8 cellular contexts compared by ENCODE assay signal in the genomic region with DNA sequence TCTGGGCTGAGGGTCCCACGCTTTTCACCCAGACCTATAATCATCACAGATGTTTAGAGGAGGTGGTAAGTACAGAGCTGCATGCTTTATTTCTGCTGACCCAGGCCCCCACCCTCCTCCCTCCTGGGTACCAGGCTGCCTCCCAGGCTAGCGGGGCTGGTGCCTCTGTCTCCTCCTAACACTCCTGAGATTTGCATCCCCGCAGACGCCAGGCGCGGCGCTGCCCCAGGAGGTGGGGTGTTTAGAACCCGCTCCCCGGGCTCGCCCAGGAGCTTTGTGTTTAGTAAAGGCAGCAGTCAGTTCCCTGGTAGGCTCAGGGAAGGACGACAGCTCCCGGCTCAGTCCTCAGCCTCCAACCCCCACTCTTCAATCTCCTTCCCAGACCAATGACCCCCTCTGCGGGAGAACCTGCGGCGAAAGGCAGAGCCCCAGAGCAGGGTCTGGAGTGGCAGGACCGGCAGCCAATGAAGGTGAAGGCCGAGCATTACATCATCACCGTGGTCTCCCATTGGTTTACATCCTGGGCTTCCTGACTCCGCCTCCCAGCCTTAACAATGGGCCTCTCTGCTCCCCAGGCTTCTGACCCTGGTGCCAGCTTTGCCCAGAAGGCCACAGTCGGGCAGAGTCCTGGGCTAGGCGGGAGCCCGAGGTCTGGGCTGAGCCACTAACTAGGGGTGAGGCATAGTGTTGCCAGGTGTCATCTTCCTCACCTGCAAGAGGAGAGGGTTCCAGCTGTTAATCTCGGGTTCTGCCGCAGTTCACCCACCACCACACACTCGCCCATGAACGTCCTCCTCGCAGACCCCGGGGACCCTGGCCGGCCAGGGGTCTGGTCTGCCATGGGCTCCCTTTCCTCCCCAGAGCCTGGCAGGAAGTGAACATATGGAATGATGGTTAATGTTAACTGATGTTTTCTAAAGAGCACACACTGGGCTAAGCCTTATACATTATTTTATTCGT. TPM values are rescaled to one million over a fixed set of nuclear protein-coding genes. Genes with fewer than 3 reads are reported as not detected.
A peak's percentile ranks its signal among the peaks of the same experiment; 100 is the strongest.
DNase-seq lines count a peak whose midpoint lies in the region; ATAC-seq and TF ChIP-seq lines count a peak whose summit lies in the region.

No MANE protein-coding gene starts in this region.

- no peaks in the 10 kb centered on the region for H3K27me3 ChIP-seq in upper lobe of right lung

- H3K4me3 ChIP-seq in GM12865 (ENCODE audit: low read depth, low read length) (no peak overlapping the region), upper lobe of right lung (peak overlapping the region; percentile 21)

- DNase-seq in GM12865 (ENCODE audit: low read depth), result peak; percentile 36
- peak; percentile 93 for DNase-seq in NCI-H774 (lab: John Stamatoyannopoulos, UW)
- DNase-seq in epidermal melanocyte (ENCODE audit: insufficient read length, low spot score), result peak; percentile 82
- peak; percentile 91 to 93 for DNase-seq in lung microvascular endothelial cell (ENCODE audit: low read depth in 2 of 2)
- DNase-seq in upper lobe of right lung, result peak; percentile 74
- DNase-seq in GM20000 (ENCODE audit: low spot score), result no peak

- no peak for TF ChIP-seq CTCF in GM12865 (IDR thresholded peaks at IDR 0.05; ENCODE audit: insufficient read depth, low read depth, low read length, missing control alignments)
- TF ChIP-seq CTCF in upper lobe of right lung (IDR thresholded peaks at IDR 0.05), result no peak
- TF ChIP-seq CTCF in GM20000 (IDR thresholded peaks at IDR 0.05; ENCODE audit: extremely low read depth, missing control alignments), result no peak

- ATAC-seq in upper lobe of right lung, result peak; percentile 84
- ATAC-seq in GM21515 (IDR thresholded peaks at IDR 0.05; ENCODE audit: unreplicated experiment), result no peak
- no peak for ATAC-seq in HG03469 (IDR thresholded peaks at IDR 0.05; ENCODE audit: unreplicated experiment)

- H3K9me3 ChIP-seq in upper lobe of right lung, result no peaks in the 10 kb centered on the region

- H3K4me1 ChIP-seq in upper lobe of right lung, result peaks cover 9% of the 10 kb centered on the region

- intact Hi-C loops in upper lobe of right lung (cut with DNase I), result no loop called here

- H3K36me3 ChIP-seq in upper lobe of right lung, result no peaks in the 10 kb centered on the region

- no peak overlapping the region for H3K27ac ChIP-seq in upper lobe of right lung

RNA-seq across cellular contexts. Expression of gene CALM1, which starts 57.5 kb away (rescaled TPM):
- 1,344 and 1,414 TPM in 2 replicates for total RNA-seq in lung microvascular endothelial cell
- 477 TPM for total RNA-seq in upper lobe of right lung
